In the genomic region with DNA sequence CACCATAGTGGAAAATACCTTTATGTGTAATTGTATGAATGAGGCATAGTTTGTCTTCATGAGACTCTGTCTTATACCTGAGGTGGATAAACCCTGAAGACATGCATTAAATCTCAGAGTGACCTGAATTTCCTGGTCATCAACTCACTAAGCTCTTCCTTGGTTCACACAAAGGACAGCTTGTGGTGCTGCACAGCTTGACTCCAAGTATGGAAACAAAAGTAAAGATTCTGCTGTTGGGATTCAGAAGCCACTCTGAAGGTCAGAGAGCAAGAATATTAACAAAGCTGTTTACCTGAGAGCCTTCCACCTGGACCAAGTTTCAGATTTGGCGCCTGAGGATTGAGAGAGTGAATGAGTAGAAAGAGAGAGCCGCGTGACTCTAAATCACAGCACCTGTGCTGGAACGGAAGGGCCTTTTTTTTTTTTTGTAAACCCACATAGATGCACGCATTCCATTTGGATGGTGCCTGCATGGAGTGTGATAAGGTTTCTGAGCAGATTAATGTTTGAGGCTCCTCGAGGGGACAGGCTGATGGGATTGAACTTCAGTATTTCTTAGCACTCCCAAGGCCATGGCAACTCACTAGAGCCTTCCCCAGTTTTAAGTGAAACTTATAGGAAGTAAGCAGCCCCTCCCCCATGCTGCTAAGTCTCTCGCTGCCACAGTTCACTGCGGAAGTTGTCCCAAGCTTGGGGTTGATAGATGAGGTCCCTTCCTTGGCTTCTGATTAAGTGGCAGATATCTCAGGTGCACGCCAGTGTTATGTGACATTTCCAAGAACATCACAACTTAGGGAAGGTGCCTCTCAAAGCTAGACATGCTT, we compare ENCODE assay signal across 33 cellular contexts. TPM values are rescaled to one million over a fixed set of nuclear protein-coding genes. Genes with fewer than 3 reads are reported as not detected.
DNase-seq lines count a peak whose midpoint lies in the region; ATAC-seq, FAIRE-seq and TF ChIP-seq lines count a peak whose summit lies in the region.
"Had no signal": no experiment of that assay in that cellular context is flagged by ENCODE, and none has a peak within 500 bp of the region (broad histone marks: within the 10 kb centered on the region; RNA-seq: fewer than 3 reads in every experiment).

No MANE protein-coding gene starts in this region.

- ATAC-seq in esophagus mucosa (peak; percentile 58), psoas muscle (no peak)
- ATAC-seq: heart left ventricle; HepG2; left lobe of liver; stimulated activated naive CD8-positive, alpha-beta T cell treated with anti-CD3 and anti-CD28 coated beads, Interleukin-15, Interleukin-2, amounts not matched to agents 100 U/mL and 50 U/mL, for 24 hours had no signal

- no peaks in the 10 kb centered on the region for H3K36me3 Mint-ChIP-seq in nephron progenitor cell (ENCODE audit: low read depth)
- H3K36me3 Mint-ChIP-seq: brain, memory B cell had no signal

- no peaks in the 10 kb centered on the region for H3K36me3 ChIP-seq in psoas muscle (ENCODE audit: insufficient read depth in 1 of 2, low read depth in 1 of 2)
- H3K36me3 ChIP-seq: adrenal gland, heart left ventricle had no signal

- WGBS in psoas muscle, 3 donors = 12 to 17% (median 17%) methylated on average over 9 of the region's 9 CpGs

- peak; percentile 9 for FAIRE-seq in HTR-8/SVneo (lab: Jason Lieb, UNC)
- FAIRE-seq: GM19239, HepG2, urothelium cell line had no signal

- H3K27me3 ChIP-seq in psoas muscle (ENCODE audit: insufficient read depth in 3 of 3, low read length in 2 of 3) = peaks cover 0 to 24% (median 4%) of the 10 kb centered on the region in 3 donors
- H3K27me3 ChIP-seq: adrenal gland, testis had no signal

- no peaks in the 10 kb centered on the region for H3K9me3 Mint-ChIP-seq in nephron progenitor cell
- H3K9me3 Mint-ChIP-seq: activated CD4-positive, alpha-beta T cell treated with anti-CD3 and anti-CD28 coated beads, Interleukin-2, amount 10 ng/mL, durations not matched to agents 7 days and 5 days; brain had no signal

- TF ChIP-seq CTCF in nephron progenitor cell (IDR thresholded peaks at IDR 0.05) (no peak), psoas muscle (IDR thresholded peaks at IDR 0.05) (no peak)

- H3K4me1 Mint-ChIP-seq in nephron progenitor cell = peaks cover 38% of the 10 kb centered on the region

- H3K9me3 ChIP-seq in psoas muscle = no peaks in the 10 kb centered on the region
- H3K9me3 ChIP-seq: adrenal gland, heart left ventricle, testis had no signal

- DNase-seq in HTR-8/SVneo (ENCODE audit: insufficient read length, low spot score) (no peak), OCI-M1 (lab: John Stamatoyannopoulos, UW) (peak; percentile 34), nephron progenitor cell (no peak), NOMO-1 (lab: John Stamatoyannopoulos, UW; ENCODE audit: unreplicated experiment in 2 of 2) (no peak), cortex of kidney (lab: John Stamatoyannopoulos, UW) (no peak), KG1 (lab: John Stamatoyannopoulos, UW) (no peak), psoas muscle (no peak)
- DNase-seq: activated CD4-positive, alpha-beta T cell treated with anti-CD3 and anti-CD28 coated beads, Interleukin-2, amount 10 ng/mL, durations not matched to agents 7 days and 5 days; activated naive CD4-positive, alpha-beta T cell; activated T-cell treated with anti-CD3 and anti-CD28 coated beads, Interleukin-2, amount 50 U/mL, for 48 hours; cerebellar nuclear complex; DMS79; GF-D8; HCEC 1CT; heart left ventricle; NCI-H1048; NCI-H187; stimulated activated naive CD8-positive, alpha-beta T cell treated with anti-CD3 and anti-CD28 coated beads, Interleukin-15, Interleukin-2, amounts not matched to agents 100 U/mL and 50 U/mL, for 24 hours; T-helper 2 cell; testis had no signal

- intact Hi-C loops in psoas muscle (cut with DNase I) = no loop called here

- H3K4me3 ChIP-seq in psoas muscle = no peak overlapping the region
- H3K4me3 ChIP-seq: adrenal gland, heart left ventricle, SK-N-MC, testis had no signal

- no peak overlapping the region for H3K27ac ChIP-seq in psoas muscle
- H3K27ac ChIP-seq: adrenal gland, C4-2B, heart left ventricle, SK-N-MC, testis had no signal

- no peaks in the 10 kb centered on the region for H3K4me1 ChIP-seq in psoas muscle
- H3K4me1 ChIP-seq: adrenal gland, heart left ventricle, testis had no signal

- no peak overlapping the region for H3K27ac Mint-ChIP-seq in nephron progenitor cell
- H3K27ac Mint-ChIP-seq: activated CD4-positive, alpha-beta T cell treated with anti-CD3 and anti-CD28 coated beads, Interleukin-2, amount 10 ng/mL, durations not matched to agents 7 days and 5 days; memory B cell had no signal

- peak overlapping the region; percentile 24 for H3K4me3 Mint-ChIP-seq in nephron progenitor cell
- H3K4me3 Mint-ChIP-seq: activated CD4-positive, alpha-beta T cell treated with anti-CD3 and anti-CD28 coated beads, Interleukin-2, amount 10 ng/mL, durations not matched to agents 7 days and 5 days; brain; memory B cell had no signal

- H3K27me3 Mint-ChIP-seq in nephron progenitor cell (ENCODE audit: low read depth, poor library complexity) = peaks cover 29% of the 10 kb centered on the region

RNA-seq across cellular contexts. Expression of gene CALB2, which starts 28.7 kb away (rescaled TPM):
- total RNA-seq in esophagus mucosa (3.2 TPM), psoas muscle (under 1 TPM in 2 of 4 donors, not detected in 2; 0.34 to 0.50 TPM)
- under 1 TPM; 0.16 to 0.61 (median 0.52) TPM for polyA plus RNA-seq in psoas muscle
- total RNA-seq: activated CD4-positive, alpha-beta T cell treated with anti-CD3 and anti-CD28 coated beads, Interleukin-2, amount 10 ng/mL, durations not matched to agents 7 days and 5 days; left lobe of liver had no signal

RNA-seq across cellular contexts. Expression of gene TLE7, which starts 54.6 kb away (rescaled TPM):
- total RNA-seq in esophagus mucosa (not detected), psoas muscle (not detected)
- polyA plus RNA-seq in psoas muscle = not detected
- total RNA-seq: activated CD4-positive, alpha-beta T cell treated with anti-CD3 and anti-CD28 coated beads, Interleukin-2, amount 10 ng/mL, durations not matched to agents 7 days and 5 days; adrenal gland; heart left ventricle; HepG2; left lobe of liver; LHCN-M2; myocyte had no signal
- polyA plus RNA-seq: adrenal gland, AG04450, heart left ventricle, HepG2 had no signal
